In the genomic region with DNA sequence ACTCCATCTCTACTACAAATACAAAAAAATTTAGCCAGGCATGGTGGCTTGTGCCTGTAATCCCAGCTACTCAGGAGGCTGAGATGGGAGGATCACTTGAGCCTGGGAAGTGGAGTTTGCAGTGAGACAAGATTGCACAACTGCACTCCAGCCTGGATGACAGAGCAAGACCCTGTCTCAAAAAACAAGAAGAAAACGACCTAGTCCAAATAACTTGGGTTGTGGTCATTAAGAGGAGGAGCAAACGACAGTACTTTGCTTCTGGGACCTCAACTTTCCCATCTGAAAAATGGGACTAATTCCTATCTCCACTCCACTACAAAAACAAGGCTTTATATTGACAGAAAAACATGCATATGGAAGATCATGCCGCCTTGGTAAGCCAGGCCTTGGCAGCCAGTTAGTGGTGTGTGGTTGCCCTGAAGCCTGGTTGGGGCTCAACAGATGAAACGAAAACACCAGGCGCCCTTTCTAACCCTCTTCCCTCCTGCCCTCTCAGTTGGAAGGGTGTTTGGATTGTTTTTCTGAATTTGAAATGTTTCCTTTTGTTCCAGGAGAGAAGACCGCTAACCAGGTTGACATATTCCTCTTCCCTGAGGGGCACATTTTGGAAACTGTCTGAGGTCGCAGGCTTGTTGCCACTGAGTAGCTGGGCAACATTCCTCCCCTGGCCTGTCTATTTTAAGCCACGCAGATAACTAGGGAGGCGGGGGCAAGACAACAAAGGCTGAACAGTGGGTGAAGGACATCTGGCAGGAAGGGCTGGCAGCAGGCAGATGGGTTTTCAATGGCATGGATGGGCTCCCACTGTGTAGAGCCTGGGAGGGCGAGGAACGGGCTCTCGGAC, we compare ENCODE assay signal across 14 cellular contexts. TPM values are rescaled to one million over a fixed set of nuclear protein-coding genes. Genes with fewer than 3 reads are reported as not detected.
DNase-seq lines count a peak whose midpoint lies in the region; FAIRE-seq and TF ChIP-seq lines count a peak whose summit lies in the region.
"Had no signal": no experiment of that assay in that cellular context is flagged by ENCODE, and none has a peak within 500 bp of the region (broad histone marks: within the 10 kb centered on the region; RNA-seq: fewer than 3 reads in every experiment).

No MANE protein-coding gene starts in this region.

- H3K4me3 ChIP-seq in GM23248 = no peak overlapping the region
- H3K4me3 ChIP-seq: GM12878, smooth muscle cell had no signal

- no peak overlapping the region for H3K9ac ChIP-seq in GM23248

- no peaks in the 10 kb centered on the region for H3F3A ChIP-seq in GM23248 (ENCODE audit: insufficient read depth)

- no peak for FAIRE-seq in H54 (lab: Jason Lieb, UNC)
- FAIRE-seq: GM12878, islet of Langerhans had no signal

- TF ChIP-seq POLR2A in H54 (IDR thresholded peaks at IDR 0.05; ENCODE audit: low read depth, low read length) = no peak

- no peaks in the 10 kb centered on the region for H3K4me1 ChIP-seq in GM23248 (ENCODE audit: insufficient read depth)

- H3K4me1 Mint-ChIP-seq in nephron progenitor cell = peaks cover 5% of the 10 kb centered on the region
- H3K4me1 Mint-ChIP-seq in activated T-helper 2 cell treated with anti-CD3 and anti-CD28 coated beads, Interferon-gamma antibody, Interleukin-2, Interleukin-4, amounts not matched to agents 10 μg/mL and 5 μg/mL and 100 μg/mL, durations not matched to agents 14 hours and 24 hours and 36 hours (ENCODE audit: low read depth) = no peaks in the 10 kb centered on the region

- no peaks in the 10 kb centered on the region for H3K36me3 ChIP-seq in GM23248 (ENCODE audit: low read depth)

- H4K20me1 ChIP-seq in GM23248 (ENCODE audit: insufficient read depth) = no peaks in the 10 kb centered on the region

- H3K27me3 ChIP-seq in GM23248 (replicated peaks; ENCODE audit: insufficient read depth) = no peaks in the 10 kb centered on the region

- no peaks in the 10 kb centered on the region for H3K79me2 ChIP-seq in GM23248 (ENCODE audit: insufficient read depth)

- DNase-seq in COLO668 (lab: John Stamatoyannopoulos, UW; ENCODE audit: unreplicated experiment) (peak; percentile 50), NCI-H2081 treated with DMSO at 0.1 percent for 48 hours (lab: John Stamatoyannopoulos, UW) (peak; percentile 62), caudate nucleus (lab: John Stamatoyannopoulos, UW) (peak in 51 of 61 donors; percentile 11 to 77 (median 53)), nephron progenitor cell (no peak), H54 (ENCODE audit: insufficient read length, low spot score) (no peak), GM23248 (no peak), mesenteric fat pad (ENCODE audit: low spot score) (no peak)
- DNase-seq in activated T-helper 2 cell treated with anti-CD3 and anti-CD28 coated beads, Interferon-gamma antibody, Interleukin-2, Interleukin-4, amounts not matched to agents 10 μg/mL and 5 μg/mL and 100 μg/mL, durations not matched to agents 14 hours and 24 hours and 36 hours (ENCODE audit: low spot score) = no peak
- DNase-seq: T1000 had no signal

- no peaks in the 10 kb centered on the region for H3K9me3 ChIP-seq in GM23248 (ENCODE audit: low read depth)

- peaks cover 6% of the 10 kb centered on the region for H3K27me3 Mint-ChIP-seq in nephron progenitor cell (ENCODE audit: low read depth, poor library complexity)
- peaks cover 20% of the 10 kb centered on the region for H3K27me3 Mint-ChIP-seq in activated T-helper 2 cell treated with anti-CD3 and anti-CD28 coated beads, Interferon-gamma antibody, Interleukin-2, Interleukin-4, amounts not matched to agents 10 μg/mL and 5 μg/mL and 100 μg/mL, durations not matched to agents 14 hours and 24 hours and 36 hours (ENCODE audit: low read depth)
- H3K27me3 Mint-ChIP-seq: stimulated activated naive CD8-positive, alpha-beta T cell treated with anti-CD3 and anti-CD28 coated beads, Interleukin-15, Interleukin-2, amounts not matched to agents 100 ng/mL and 50 ng/mL, for 24 hours had no signal

- H3K36me3 Mint-ChIP-seq in nephron progenitor cell (ENCODE audit: low read depth) = no peaks in the 10 kb centered on the region
- no peaks in the 10 kb centered on the region for H3K36me3 Mint-ChIP-seq in activated T-helper 2 cell treated with anti-CD3 and anti-CD28 coated beads, Interferon-gamma antibody, Interleukin-2, Interleukin-4, amounts not matched to agents 10 μg/mL and 5 μg/mL and 100 μg/mL, durations not matched to agents 14 hours and 24 hours and 36 hours (ENCODE audit: low read depth)

- peaks cover 9% of the 10 kb centered on the region for H3K9me3 Mint-ChIP-seq in nephron progenitor cell
- no peaks in the 10 kb centered on the region for H3K9me3 Mint-ChIP-seq in activated T-helper 2 cell treated with anti-CD3 and anti-CD28 coated beads, Interferon-gamma antibody, Interleukin-2, Interleukin-4, amounts not matched to agents 10 μg/mL and 5 μg/mL and 100 μg/mL, durations not matched to agents 14 hours and 24 hours and 36 hours
- H3K9me3 Mint-ChIP-seq: activated T-helper 1 cell treated with anti-CD3 and anti-CD28 coated beads, Interleukin-12 subunit alpha, Interleukin-12 subunit beta, Interleukin-2, Interleukin-4 antibody, amounts not matched to agents 30 ng/mL and 10 ng/mL and 1 ng/mL, durations not matched to agents 14 hours and 24 hours and 36 hours; stimulated activated naive CD8-positive, alpha-beta T cell treated with anti-CD3 and anti-CD28 coated beads, Interleukin-15, Interleukin-2, amounts not matched to agents 100 ng/mL and 50 ng/mL, for 24 hours had no signal

- in situ Hi-C loops in GM23248 (cut with MboI) = no loop called here

- intact Hi-C loops in activated T-helper 2 cell treated with anti-CD3 and anti-CD28 coated beads, Interferon-gamma antibody, Interleukin-2, Interleukin-4, amounts not matched to agents 10 μg/mL and 5 μg/mL and 100 μg/mL, durations not matched to agents 14 hours and 24 hours and 36 hours (cut with micrococcal nuclease) = no loop called here

- TF ChIP-seq CTCF in nephron progenitor cell (IDR thresholded peaks at IDR 0.05) = no peak

- H3K27ac ChIP-seq in caudate nucleus (ENCODE audit: low read depth, low read length) = peak overlapping the region; percentile 75
- no peak overlapping the region for H3K27ac ChIP-seq in GM23248

- 64 to 65% methylated on average over 12 of the region's 12 CpGs for WGBS in GM23248 (ENCODE audit: low coverage in 1 of 2, low lambda C conversion rate in 2 of 2, missing lambda C conversion rate in 2 of 2), 2 experiments

- peak overlapping the region; percentile 36 for H3K27ac Mint-ChIP-seq in nephron progenitor cell
- no peak overlapping the region for H3K27ac Mint-ChIP-seq in activated T-helper 2 cell treated with anti-CD3 and anti-CD28 coated beads, Interferon-gamma antibody, Interleukin-2, Interleukin-4, amounts not matched to agents 10 μg/mL and 5 μg/mL and 100 μg/mL, durations not matched to agents 14 hours and 24 hours and 36 hours
- H3K27ac Mint-ChIP-seq: activated T-helper 1 cell treated with anti-CD3 and anti-CD28 coated beads, Interleukin-12 subunit alpha, Interleukin-12 subunit beta, Interleukin-2, Interleukin-4 antibody, amounts not matched to agents 30 ng/mL and 10 ng/mL and 1 ng/mL, durations not matched to agents 14 hours and 24 hours and 36 hours; stimulated activated naive CD8-positive, alpha-beta T cell treated with anti-CD3 and anti-CD28 coated beads, Interleukin-15, Interleukin-2, amounts not matched to agents 100 ng/mL and 50 ng/mL, for 24 hours had no signal

- no peak overlapping the region for H3K4me3 Mint-ChIP-seq in nephron progenitor cell
- no peak overlapping the region for H3K4me3 Mint-ChIP-seq in activated T-helper 2 cell treated with anti-CD3 and anti-CD28 coated beads, Interferon-gamma antibody, Interleukin-2, Interleukin-4, amounts not matched to agents 10 μg/mL and 5 μg/mL and 100 μg/mL, durations not matched to agents 14 hours and 24 hours and 36 hours (ENCODE audit: low read depth)
- H3K4me3 Mint-ChIP-seq: activated T-helper 1 cell treated with anti-CD3 and anti-CD28 coated beads, Interleukin-12 subunit alpha, Interleukin-12 subunit beta, Interleukin-2, Interleukin-4 antibody, amounts not matched to agents 30 ng/mL and 10 ng/mL and 1 ng/mL, durations not matched to agents 14 hours and 24 hours and 36 hours; stimulated activated naive CD8-positive, alpha-beta T cell treated with anti-CD3 and anti-CD28 coated beads, Interleukin-15, Interleukin-2, amounts not matched to agents 100 ng/mL and 50 ng/mL, for 24 hours had no signal

- H3K9me2 ChIP-seq in GM23248 (ENCODE audit: insufficient read depth) = no peaks in the 10 kb centered on the region

- no peak overlapping the region for H3K4me2 ChIP-seq in GM23248 (ENCODE audit: unreplicated experiment)
- H3K4me2 ChIP-seq: smooth muscle cell had no signal

- H2AFZ ChIP-seq in GM23248 = no peak overlapping the region

RNA-seq across cellular contexts. Expression of gene VPS37B, which starts 13.7 kb away (rescaled TPM):
- 11.5 and 11.7 TPM in 2 replicates for total RNA-seq in activated T-helper 2 cell treated with anti-CD3 and anti-CD28 coated beads, Interferon-gamma antibody, Interleukin-2, Interleukin-4, amounts not matched to agents 10 μg/mL and 5 μg/mL and 100 μg/mL, durations not matched to agents 14 hours and 24 hours and 36 hours
- 26.1 and 31.3 TPM in 2 replicates for total RNA-seq in GM23248 (2014; rRNA removed; shearing (Covaris generic))
- polyA plus RNA-seq in GM23248 (2016; fragmentation: Nextera tagmentation; extraction: Ambion mirVana) = 19.1 and 19.9 TPM in 2 replicates
- total RNA-seq in mesenteric fat pad = 27.5 TPM

RNA-seq across cellular contexts. Expression of gene ABCB9, which starts 56.6 kb away (rescaled TPM):
- 4.4 and 5.4 TPM in 2 replicates for total RNA-seq in activated T-helper 2 cell treated with anti-CD3 and anti-CD28 coated beads, Interferon-gamma antibody, Interleukin-2, Interleukin-4, amounts not matched to agents 10 μg/mL and 5 μg/mL and 100 μg/mL, durations not matched to agents 14 hours and 24 hours and 36 hours
- 4.0 and 4.4 TPM in 2 replicates for total RNA-seq in GM23248 (2014; rRNA removed; shearing (Covaris generic))
- polyA plus RNA-seq in GM23248 (2016; fragmentation: Nextera tagmentation; extraction: Ambion mirVana) = 2.2 and 4.4 TPM in 2 replicates
- 2.2 TPM for total RNA-seq in mesenteric fat pad

Comparison
In these comparisons a context has a peak if more than half of its experiments do, and no peak if none do; other contexts are left out.
1. DNase-seq: peak in COLO668 (single experiment), NCI-H2081 treated with DMSO at 0.1 percent for 48 hours (single experiment) and caudate nucleus (51 of 61); none in nephron progenitor cell (single experiment), activated T-helper 2 cell treated with anti-CD3 and anti-CD28 coated beads, Interferon-gamma antibody, Interleukin-2, Interleukin-4, amounts not matched to agents 10 μg/mL and 5 μg/mL and 100 μg/mL, durations not matched to agents 14 hours and 24 hours and 36 hours (single experiment), H54 (single experiment), GM23248 (single experiment) and mesenteric fat pad (single experiment).